Comparison of ENCODE assay signal across 2 cellular contexts in the genomic region with DNA sequence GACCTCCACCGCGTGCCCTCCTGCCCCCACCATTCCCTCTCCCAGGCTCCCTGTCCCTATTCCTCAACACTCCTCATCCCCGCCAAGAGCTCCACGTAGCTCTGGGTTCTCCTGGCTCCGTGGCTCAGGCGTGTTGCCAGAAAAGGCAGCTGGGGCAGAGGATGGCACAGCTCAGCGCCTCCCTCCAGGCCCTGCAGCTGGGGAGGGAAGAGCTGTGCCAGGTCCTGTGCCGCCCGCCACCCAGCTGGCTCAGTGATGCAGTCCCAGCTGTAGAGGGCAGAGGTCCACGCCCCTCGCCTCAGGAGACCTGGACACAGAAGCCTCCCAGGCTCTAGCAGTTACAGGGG.
TF ChIP-seq lines count a peak whose summit lies in the region.

No MANE protein-coding gene starts in this region.

TF ChIP-seq in K562, 482 proteins besides CTCF, POLR2A, EP300 and RAD21:
- peak; percentile 46; the same call in 1 of the 2 replicates for TF ChIP-seq RBFOX2 (IDR thresholded peaks at IDR 0.05; ENCODE audit: low read depth, low read length)
- TF ChIP-seq MAX (CRISPR knock-in tag; IDR thresholded peaks at IDR 0.05), result no peak

TF ChIP-seq in HEK293T, 16 proteins besides CTCF, POLR2A, EP300 and RAD21:
- TF ChIP-seq L3MBTL2 (conservative IDR thresholded peaks at IDR 0.05) (no peak), FOXM1 (IDR thresholded peaks at IDR 0.05; ENCODE audit: borderline replicate concordance) (no peak), SUZ12 (IDR thresholded peaks at IDR 0.05) (no peak), CTBP1 (IDR thresholded peaks at IDR 0.05; ENCODE audit: borderline replicate concordance) (no peak), ELF4 (IDR thresholded peaks at IDR 0.05) (no peak), FOXA1 (IDR thresholded peaks at IDR 0.05) (no peak), FOXK2 (IDR thresholded peaks at IDR 0.05) (no peak), HDGF (IDR thresholded peaks at IDR 0.05; ENCODE audit: borderline replicate concordance) (no peak), ZNF384 (IDR thresholded peaks at IDR 0.05) (no peak), TARDBP (IDR thresholded peaks at IDR 0.05) (no peak), LEF1 (IDR thresholded peaks at IDR 0.05; ENCODE audit: borderline replicate concordance) (no peak), SP1 (IDR thresholded peaks at IDR 0.05) (no peak), ARNT (IDR thresholded peaks at IDR 0.05) (no peak), PKNOX1 (IDR thresholded peaks at IDR 0.05) (no peak)
TF ChIP-seq in HEK293T: peak in this region for 0.
